In the genomic region with DNA sequence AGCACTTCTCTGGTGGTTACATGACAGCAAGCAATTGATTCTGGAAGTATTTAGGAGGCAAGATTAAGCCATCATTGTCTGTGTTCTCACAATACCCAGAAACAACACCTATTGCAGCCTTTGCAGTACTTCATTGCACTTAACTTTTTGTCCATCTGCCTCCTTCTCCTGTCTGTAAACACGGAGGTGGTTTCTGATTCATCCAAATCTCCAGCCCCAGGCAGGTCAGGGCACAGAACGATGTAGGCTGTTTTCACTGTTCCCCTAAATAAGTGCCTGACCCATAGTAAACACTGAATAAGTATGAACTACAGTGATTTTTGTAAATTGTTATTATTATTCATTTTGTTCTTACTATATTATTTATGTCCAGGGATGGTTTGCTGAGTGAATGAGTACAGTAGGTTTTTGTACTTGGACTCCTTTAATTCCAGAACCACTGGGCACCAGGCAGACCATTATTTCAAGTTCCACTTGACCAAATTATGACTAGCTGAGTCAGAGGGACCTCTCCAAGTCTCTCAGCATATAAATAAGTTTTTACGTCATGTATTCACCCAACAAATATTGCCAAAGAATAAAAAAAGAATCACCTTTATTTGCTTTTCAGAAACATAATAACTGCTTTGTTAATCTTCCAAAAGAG, we compare ENCODE assay signal across 21 cellular contexts.
A peak's percentile ranks its signal among the peaks of the same experiment; 100 is the strongest.
DNase-seq lines count a peak whose midpoint lies in the region; ATAC-seq, FAIRE-seq and TF ChIP-seq lines count a peak whose summit lies in the region.
"Had no signal": no experiment of that assay in that cellular context is flagged by ENCODE, and none has a peak within 500 bp of the region (broad histone marks: within the 10 kb centered on the region; RNA-seq: fewer than 3 reads in every experiment).

No MANE protein-coding gene starts in this region.

- H3K36me3 Mint-ChIP-seq in MCF 10A (ENCODE audit: insufficient read depth, unreplicated experiment), result no peaks in the 10 kb centered on the region
- H3K36me3 Mint-ChIP-seq: CD4-positive, CD25-positive, alpha-beta regulatory T cell had no signal

- H3K4me3 Mint-ChIP-seq in MCF 10A (ENCODE audit: unreplicated experiment), result no peak overlapping the region
- H3K4me3 Mint-ChIP-seq: B cell; CD4-positive, CD25-positive, alpha-beta regulatory T cell had no signal

- WGBS in mammary epithelial cell (ENCODE audit: low coverage, missing lambda C conversion rate), result 7% methylated on average over 3 of the region's 3 CpGs
- WGBS in transverse colon (ENCODE audit: low coverage in 1 of 2), 2 donors, result 75 to 86% methylated on average over 2 to 3 of the region's 3 CpGs

- peak overlapping the region; percentile 0 for H3K27ac ChIP-seq in mammary epithelial cell (ENCODE audit: insufficient read depth, low read depth, low read length)
- H3K27ac ChIP-seq in left lung, result peak overlapping the region in 1 of 2 donors; percentile 3
- no peak overlapping the region for H3K27ac ChIP-seq in transverse colon
- H3K27ac ChIP-seq: GM23248, PC-9, SJSA1 had no signal

- TF ChIP-seq EP300 in transverse colon (IDR thresholded peaks at IDR 0.05; ENCODE audit: low read depth), result no peak

- dilution Hi-C loops in mammary epithelial cell (cut with HindIII; ENCODE audit: low sequenced_read_pairs), result no loop called here

- no peak overlapping the region for H3K27ac Mint-ChIP-seq in MCF 10A (ENCODE audit: low read depth, unreplicated experiment)
- H3K27ac Mint-ChIP-seq: B cell; CD4-positive, CD25-positive, alpha-beta regulatory T cell had no signal

- H3K9me3 ChIP-seq in mammary epithelial cell (replicated peaks; ENCODE audit: insufficient read depth, low read length) (no peaks in the 10 kb centered on the region), left lung (no peaks in the 10 kb centered on the region), transverse colon (no peaks in the 10 kb centered on the region)
- H3K9me3 ChIP-seq: SJSA1 had no signal

- intact Hi-C loops in mammary epithelial cell (cut with micrococcal nuclease) (no loop called here), MCF 10A (cut with micrococcal nuclease) (no loop called here), left lung (cut with DNase I) (no loop called here), transverse colon (cut with DNase I; ENCODE audit: low total_unique reads) (no loop called here)

- POLR2A ChIA-PET in MCF 10A (lab: Yijun Ruan, JAX), result interaction anchor here (0.6 to 1.3 kb wide), 4 partner anchors 11 to 120 kb away, joined by 3 to 5 read pairs (median 4); no protein-coding TSS in a partner anchor

- H3K27me3 Mint-ChIP-seq in MCF 10A (ENCODE audit: insufficient read depth, unreplicated experiment), result no peaks in the 10 kb centered on the region

- H3K9me3 Mint-ChIP-seq in MCF 10A (ENCODE audit: unreplicated experiment), result no peaks in the 10 kb centered on the region
- H3K9me3 Mint-ChIP-seq: CD4-positive, CD25-positive, alpha-beta regulatory T cell had no signal

- no peak for TF ChIP-seq POLR2A in transverse colon (IDR thresholded peaks at IDR 0.05)

- H4K20me1 ChIP-seq in mammary epithelial cell (ENCODE audit: insufficient read depth, low read length), result no peaks in the 10 kb centered on the region

- no TSS peak for BruUV-seq in mammary epithelial cell (replicated peaks; lab: Mats Ljungman, UMichigan)
- no TSS peak for BruUV-seq in MCF 10A (replicated peaks; lab: Mats Ljungman, UMichigan)

- no peaks in the 10 kb centered on the region for H3K36me3 ChIP-seq in mammary epithelial cell (ENCODE audit: insufficient read depth, low read length)
- no peaks in the 10 kb centered on the region for H3K36me3 ChIP-seq in bronchial epithelial cell (ENCODE audit: control insufficient read depth, insufficient read depth, low read length)
- H3K36me3 ChIP-seq in left lung, result no peaks in the 10 kb centered on the region
- H3K36me3 ChIP-seq in transverse colon, result no peaks in the 10 kb centered on the region
- H3K36me3 ChIP-seq: SJSA1 had no signal

- H3K4me3 ChIP-seq in mammary epithelial cell (replicated peaks in 1 of 3; ENCODE audit: insufficient read depth in 1 of 3, low read depth in 2 of 3, low read length in 3 of 3) (no peak overlapping the region), bronchial epithelial cell (ENCODE audit: low read depth, low read length) (no peak overlapping the region), left lung (no peak overlapping the region), transverse colon (no peak overlapping the region)
- H3K4me3 ChIP-seq: GM23248, PC-9, SJSA1 had no signal

- no peak overlapping the region for H3K9ac ChIP-seq in mammary epithelial cell (ENCODE audit: insufficient read depth, low read length)
- H3K9ac ChIP-seq: GM23248 had no signal

- ATAC-seq in left lung, result peak; percentile 85
- ATAC-seq in GM18517 (IDR thresholded peaks at IDR 0.05; ENCODE audit: unreplicated experiment), result no peak

- H3K4me1 ChIP-seq in mammary epithelial cell (ENCODE audit: insufficient read depth, low read length) (peaks cover 24% of the 10 kb centered on the region), left lung (no peaks in the 10 kb centered on the region), transverse colon (no peaks in the 10 kb centered on the region)
- H3K4me1 ChIP-seq: SJSA1 had no signal

- in situ Hi-C loops in mammary epithelial cell (cut with MboI; ENCODE audit: low sequenced_read_pairs in 2 of 2), result no loop called here
- in situ Hi-C loops in transverse colon (cut with MboI; ENCODE audit: low pct_ligation_motif_present in 1 of 4, low pct_unique_long_range_greater_than_20kb in 1 of 4, low sequenced_read_pairs in 3 of 4), result no loop called here

- no peak for FAIRE-seq in bronchial epithelial cell (lab: Jason Lieb, UNC)

- peaks cover 7% of the 10 kb centered on the region for H3K4me1 Mint-ChIP-seq in MCF 10A (ENCODE audit: insufficient read depth, unreplicated experiment)
- H3K4me1 Mint-ChIP-seq: B cell; CD4-positive, CD25-positive, alpha-beta regulatory T cell had no signal

- H3K27me3 ChIP-seq in mammary epithelial cell (ENCODE audit: insufficient read depth, low read length) (no peaks in the 10 kb centered on the region), bronchial epithelial cell (ENCODE audit: control insufficient read depth, insufficient read depth, low read length) (no peaks in the 10 kb centered on the region), left lung (no peaks in the 10 kb centered on the region), transverse colon (no peaks in the 10 kb centered on the region)
- H3K27me3 ChIP-seq: SJSA1 had no signal

- TF ChIP-seq CTCF in mammary epithelial cell (conservative IDR thresholded peaks at IDR 0.05 in 1 of 2, IDR thresholded peaks at IDR 0.05 in 1 of 2; ENCODE audit: extremely low read depth in 1 of 2, insufficient read depth in 1 of 2, low read depth in 1 of 2, low read length in 2 of 2) (no peak), MCF 10A (IDR thresholded peaks at IDR 0.05; ENCODE audit: unreplicated experiment) (no peak), bronchial epithelial cell (IDR thresholded peaks at IDR 0.05; ENCODE audit: insufficient read depth, low read length, severe bottlenecking) (no peak), left lung (IDR thresholded peaks at IDR 0.05) (no peak), transverse colon (IDR thresholded peaks at IDR 0.05) (no peak)

- no peak overlapping the region for H2AFZ ChIP-seq in mammary epithelial cell (ENCODE audit: low read depth, low read length)
- H2AFZ ChIP-seq: GM23248, PC-9 had no signal

- H3K4me2 ChIP-seq in mammary epithelial cell (ENCODE audit: insufficient read depth, low read depth, low read length), result peak overlapping the region; percentile 39
- H3K4me2 ChIP-seq: PC-9 had no signal

- DNase-seq in mammary epithelial cell, result peak; percentile 84
- no peak for DNase-seq in MCF 10A (ENCODE audit: unreplicated experiment)
- peak; percentile 90 for DNase-seq in bronchial epithelial cell (ENCODE audit: low read depth)
- no peak for DNase-seq in left lung
- DNase-seq in transverse colon, result no peak
- DNase-seq in NOMO-1 treated with DMSO at 0.1 percent for 48 hours (lab: John Stamatoyannopoulos, UW; ENCODE audit: unreplicated experiment), result no peak
- DNase-seq: CD4-positive, CD25-positive, alpha-beta regulatory T cell; COR-L47; DMS 273 treated with DMSO at 0.1 percent for 48 hours; GDM1; GM23248; HCEC 1CT; Kasumi-1; NCI-H1105 treated with DMSO at 0.1 percent for 48 hours; NCI-H1694; NCI-H2081 treated with DMSO at 0.1 percent for 48 hours; NCI-H510A; PC-9 had no signal

- CTCF ChIA-PET in mammary epithelial cell (lab: Charles Lee; ENCODE audit: low non-redundant PET), result no interaction called here
- CTCF ChIA-PET in MCF 10A (lab: Yijun Ruan, JAX), result interaction anchor here (0.6 kb wide), 1 partner anchor 459 kb away, joined by 3 read pairs; a partner anchor contains a TSS

- no peaks in the 10 kb centered on the region for H3K79me2 ChIP-seq in mammary epithelial cell (ENCODE audit: insufficient read depth, low read length)

Comparison
In these comparisons a context has a peak if more than half of its experiments do, and no peak if none do; other contexts are left out.
1. DNase-seq: peak in mammary epithelial cell (single experiment) and bronchial epithelial cell (single experiment); none in MCF 10A (single experiment), left lung (0 of 2), transverse colon (single experiment) and NOMO-1 treated with DMSO at 0.1 percent for 48 hours (single experiment).